9 cellular contexts compared by ENCODE assay signal in genomic region chr6:43758617-43759050, GRCh38.
A peak's percentile ranks its signal among the peaks of the same experiment; 100 is the strongest.
DNase-seq lines count a peak whose midpoint lies in the region; ATAC-seq and TF ChIP-seq lines count a peak whose summit lies in the region.
"Had no signal": no experiment of that assay in that cellular context is flagged by ENCODE, and none has a peak within 500 bp of the region (broad histone marks: within the 10 kb centered on the region; RNA-seq: fewer than 3 reads in every experiment).

No MANE protein-coding gene starts in this region.

- H3K4me3 Mint-ChIP-seq in stimulated activated memory B cell treated with anti-CD40 and anti-IgM and Interleukin-4, amounts not matched to agents 10 μg/mL and 1 μg/mL and 100 μg/mL, for 72 hours, result no peak overlapping the region

- peaks cover 9% of the 10 kb centered on the region for H3K27me3 Mint-ChIP-seq in stimulated activated memory B cell treated with anti-CD40 and anti-IgM and Interleukin-4, amounts not matched to agents 10 μg/mL and 1 μg/mL and 100 μg/mL, for 72 hours

- POLR2A ChIA-PET in RWPE1 (lab: Yijun Ruan, JAX; ENCODE audit: low non-redundant PET), result no interaction called here

- H3K27ac Mint-ChIP-seq in stimulated activated memory B cell treated with anti-CD40 and anti-IgM and Interleukin-4, amounts not matched to agents 10 μg/mL and 1 μg/mL and 100 μg/mL, for 72 hours, result no peak overlapping the region

- H3K4me3 ChIP-seq in foreskin fibroblast (ENCODE audit: low read depth in 1 of 2, low read length in 2 of 2), result no peak overlapping the region
- H3K4me3 ChIP-seq: SK-N-MC had no signal

- CTCF ChIA-PET in RWPE1 (lab: Yijun Ruan, JAX), result interaction anchor here (0.9 to 2.4 kb wide), 4 partner anchors 10 to 15 kb away, joined by 3 to 9 read pairs (median 5); no protein-coding TSS in a partner anchor

- peaks cover 20% of the 10 kb centered on the region for H3K4me1 Mint-ChIP-seq in stimulated activated memory B cell treated with anti-CD40 and anti-IgM and Interleukin-4, amounts not matched to agents 10 μg/mL and 1 μg/mL and 100 μg/mL, for 72 hours

- H3K27ac ChIP-seq in RWPE1, result no peak overlapping the region
- H3K27ac ChIP-seq: SK-N-MC had no signal

- DNase-seq in NCI-H2029 (lab: John Stamatoyannopoulos, UW) (peak; percentile 7), NCI-H2029 treated with DMSO at 0.1 percent for 48 hours (lab: John Stamatoyannopoulos, UW) (no peak), RWPE1 (ENCODE audit: low spot score) (no peak), foreskin fibroblast (no peak), NOMO-1 treated with DMSO at 0.1 percent for 48 hours (lab: John Stamatoyannopoulos, UW; ENCODE audit: unreplicated experiment) (no peak), KG1 (lab: John Stamatoyannopoulos, UW) (no peak)

- TF ChIP-seq CTCF in RWPE1 (conservative IDR thresholded peaks at IDR 0.05; ENCODE audit: low read depth) (peak; percentile 70), foreskin fibroblast (IDR thresholded peaks at IDR 0.05; ENCODE audit: low read depth, low read length) (peak; percentile 57)

- H3K36me3 Mint-ChIP-seq in stimulated activated memory B cell treated with anti-CD40 and anti-IgM and Interleukin-4, amounts not matched to agents 10 μg/mL and 1 μg/mL and 100 μg/mL, for 72 hours, result no peaks in the 10 kb centered on the region

- ATAC-seq in stimulated activated memory B cell treated with anti-CD40 and anti-IgM and Interleukin-4, amounts not matched to agents 10 μg/mL and 1 μg/mL and 100 μg/mL, for 72 hours, result peak; percentile 34
- ATAC-seq in GM18519 (IDR thresholded peaks at IDR 0.05; ENCODE audit: low FRiP score, unreplicated experiment), result no peak

- no peaks in the 10 kb centered on the region for H3K9me3 Mint-ChIP-seq in stimulated activated memory B cell treated with anti-CD40 and anti-IgM and Interleukin-4, amounts not matched to agents 10 μg/mL and 1 μg/mL and 100 μg/mL, for 72 hours
